Comparison of ENCODE assay signal across 10 cellular contexts in genomic region chr17:39591958-39592954, GRCh38. TPM values are rescaled to one million over a fixed set of nuclear protein-coding genes. Genes with fewer than 3 reads are reported as not detected.
DNase-seq lines count a peak whose midpoint lies in the region; ATAC-seq and TF ChIP-seq lines count a peak whose summit lies in the region.
"Had no signal": no experiment of that assay in that cellular context is flagged by ENCODE, and none has a peak within 500 bp of the region (broad histone marks: within the 10 kb centered on the region; RNA-seq: fewer than 3 reads in every experiment).

No MANE protein-coding gene starts in this region.

- peaks cover 0 to 2% of the 10 kb centered on the region in 2 donors for H3K9me3 ChIP-seq in neuronal stem cell (replicated peaks in 1 of 2; ENCODE audit: control insufficient read depth in 2 of 2, insufficient read depth in 1 of 2, low read depth in 1 of 2, low read length in 2 of 2)
- H3K9me3 ChIP-seq: gastrocnemius medialis had no signal

- H3K4me2 ChIP-seq in neuronal stem cell (ENCODE audit: insufficient read depth, low read length, poor library complexity, severe bottlenecking), result no peak overlapping the region

- no peak overlapping the region for H4K91ac ChIP-seq in neuronal stem cell (ENCODE audit: low read depth, low read length, poor library complexity)

- H3K79me1 ChIP-seq in neuronal stem cell (ENCODE audit: low read depth, low read length), result no peaks in the 10 kb centered on the region

- no peak for ATAC-seq in HG03342 (IDR thresholded peaks at IDR 0.05; ENCODE audit: unreplicated experiment)

- H2BK15ac ChIP-seq in neuronal stem cell (ENCODE audit: low read length), result no peak overlapping the region

- peak overlapping the region; percentile 22 for H3K18ac ChIP-seq in neuronal stem cell (ENCODE audit: low read length)

- no peak overlapping the region for H2BK120ac ChIP-seq in neuronal stem cell (ENCODE audit: low read depth, low read length)

- no peak overlapping the region for H2BK12ac ChIP-seq in neuronal stem cell (ENCODE audit: low read length)

- H4K8ac ChIP-seq in neuronal stem cell (ENCODE audit: low read depth, low read length), result no peak overlapping the region

- H3K27me3 ChIP-seq in neuronal stem cell (ENCODE audit: control insufficient read depth in 3 of 3, insufficient read depth in 3 of 3, low read depth in 1 of 3, low read length in 3 of 3), result peaks cover 21 to 78% (median 53%) of the 10 kb centered on the region in 3 experiments

- no peak overlapping the region for H3K4me3 ChIP-seq in choroid plexus epithelial cell (ENCODE audit: low read depth, low read length)
- H3K4me3 ChIP-seq in neuronal stem cell (ENCODE audit: low read length in 2 of 2), result no peak overlapping the region
- H3K4me3 ChIP-seq: gastrocnemius medialis had no signal

- peak; percentile 31 for DNase-seq in NCI-H1436 (lab: John Stamatoyannopoulos, UW)
- DNase-seq in NCI-H1436 treated with DMSO at 0.1 percent for 48 hours (lab: John Stamatoyannopoulos, UW), result no peak
- peak; percentile 80 for DNase-seq in NCI-H2171 treated with DMSO at 0.1 percent for 48 hours (lab: John Stamatoyannopoulos, UW)
- peak; percentile 55 for DNase-seq in choroid plexus epithelial cell (ENCODE audit: low read depth)
- peak; percentile 82 for DNase-seq in neuronal stem cell (ENCODE audit: low spot score)
- DNase-seq in activated T-cell treated with anti-CD3 and anti-CD28 coated beads for 4 hours, result no peak
- DNase-seq in epidermal melanocyte (ENCODE audit: insufficient read length, low spot score), result no peak
- DNase-seq: gastrocnemius medialis had no signal

- H3K36me3 ChIP-seq in neuronal stem cell (replicated peaks in 1 of 2; ENCODE audit: control insufficient read depth in 2 of 2, insufficient read depth in 2 of 2, low read length in 2 of 2), result no peaks in the 10 kb centered on the region
- H3K36me3 ChIP-seq: gastrocnemius medialis had no signal

- no peak overlapping the region for H3K14ac ChIP-seq in neuronal stem cell (ENCODE audit: low read length)

- no peak overlapping the region for H2BK5ac ChIP-seq in neuronal stem cell (ENCODE audit: low read length)

- no peak overlapping the region for H2AK5ac ChIP-seq in neuronal stem cell (ENCODE audit: low read depth, low read length)

- peak overlapping the region; percentile 52 for H3K9ac ChIP-seq in neuronal stem cell (ENCODE audit: low read depth, low read length, poor library complexity)

- H3K23ac ChIP-seq in neuronal stem cell (ENCODE audit: low read depth, low read length, poor library complexity), result peak overlapping the region; percentile 39

- WGBS in neuronal stem cell (ENCODE audit: extremely low coverage in 2 of 2, insufficient read length in 2 of 2, insufficient replicate concordance in 1 of 2), 2 donors, result no CpG with 5 or more reads among the region's 22 CpGs

- H3K4me1 ChIP-seq in neuronal stem cell (ENCODE audit: control insufficient read depth in 2 of 2, insufficient read depth in 1 of 2, low read depth in 1 of 2, low read length in 2 of 2), result no peaks in the 10 kb centered on the region
- H3K4me1 ChIP-seq: gastrocnemius medialis had no signal

- no peak for TF ChIP-seq CTCF in choroid plexus epithelial cell (conservative IDR thresholded peaks at IDR 0.05; ENCODE audit: low read depth, low read length)

- no peak overlapping the region for H3K4ac ChIP-seq in neuronal stem cell (ENCODE audit: low read length)

- no peak overlapping the region for H2AFZ ChIP-seq in neuronal stem cell (ENCODE audit: low read length)

- H3K27ac ChIP-seq in neuronal stem cell (replicated peaks; ENCODE audit: low read length), result no peak overlapping the region
- H3K27ac ChIP-seq: gastrocnemius medialis had no signal

RNA-seq across cellular contexts. Expression of gene NEUROD2, which starts 15.5 kb away (rescaled TPM):
- polyA plus RNA-seq in neuronal stem cell (2013, experiment 1 of 2), result not detected
- polyA plus RNA-seq in neuronal stem cell (2013, experiment 2 of 2), result not detected
- polyA plus RNA-seq: AG04450 had no signal

RNA-seq across cellular contexts. Expression of gene PPP1R1B, which starts 34.5 kb away (rescaled TPM):
- polyA plus RNA-seq in neuronal stem cell (2013, experiment 1 of 2), result 0.39 TPM
- 0.21 TPM for polyA plus RNA-seq in neuronal stem cell (2013, experiment 2 of 2)
- polyA plus RNA-seq: AG04450 had no signal

RNA-seq across cellular contexts. Expression of gene STARD3, which starts 44.7 kb away (rescaled TPM):
- 65.0 TPM for polyA plus RNA-seq in neuronal stem cell (2013, experiment 1 of 2)
- polyA plus RNA-seq in neuronal stem cell (2013, experiment 2 of 2), result 70.1 TPM

Comparison
In these comparisons a context has a peak if more than half of its experiments do, and no peak if none do; other contexts are left out.
1. DNase-seq: peak in NCI-H1436 (single experiment), NCI-H2171 treated with DMSO at 0.1 percent for 48 hours (single experiment), choroid plexus epithelial cell (single experiment) and neuronal stem cell (single experiment); none in NCI-H1436 treated with DMSO at 0.1 percent for 48 hours (single experiment), activated T-cell treated with anti-CD3 and anti-CD28 coated beads for 4 hours (single experiment) and epidermal melanocyte (single experiment).